Comparison of ENCODE assay signal across 1 cellular context in the genomic region with DNA sequence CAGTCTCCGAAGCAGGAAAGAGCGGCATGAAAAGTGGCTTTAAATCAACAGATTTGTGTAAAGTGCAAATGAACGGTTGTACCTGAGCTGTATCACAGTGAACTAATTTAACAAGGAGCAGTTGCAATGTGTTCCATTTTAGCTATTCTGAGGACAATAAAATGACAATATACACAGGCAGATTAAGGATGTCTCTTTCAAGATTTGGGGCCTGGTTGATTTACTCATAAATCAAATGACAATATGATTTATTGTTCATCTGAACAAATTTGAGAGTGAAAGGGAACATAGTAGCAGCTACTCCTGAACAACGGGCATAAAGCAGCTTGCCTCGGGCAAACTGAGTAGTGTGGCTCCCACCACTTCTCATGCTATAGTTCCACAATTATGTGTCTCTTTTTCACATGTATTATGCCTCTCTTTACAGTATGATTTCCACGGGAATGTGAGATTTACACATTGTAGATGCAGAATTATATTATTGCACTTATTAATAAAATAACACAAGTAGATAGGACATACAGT.
A peak's percentile ranks its signal among the peaks of the same experiment; 100 is the strongest.
TF ChIP-seq lines count a peak whose summit lies in the region.

No MANE protein-coding gene starts in this region.

TF ChIP-seq in HEK293T, 16 proteins besides CTCF, POLR2A, EP300 and RAD21:
- TF ChIP-seq PKNOX1 (IDR thresholded peaks at IDR 0.05) (peak; percentile 30; the same call in 1 of the 2 replicates), TARDBP (IDR thresholded peaks at IDR 0.05) (no peak)
TF ChIP-seq in HEK293T: peak in this region for 1.
